23 cellular contexts compared by ENCODE assay signal in the genomic region with DNA sequence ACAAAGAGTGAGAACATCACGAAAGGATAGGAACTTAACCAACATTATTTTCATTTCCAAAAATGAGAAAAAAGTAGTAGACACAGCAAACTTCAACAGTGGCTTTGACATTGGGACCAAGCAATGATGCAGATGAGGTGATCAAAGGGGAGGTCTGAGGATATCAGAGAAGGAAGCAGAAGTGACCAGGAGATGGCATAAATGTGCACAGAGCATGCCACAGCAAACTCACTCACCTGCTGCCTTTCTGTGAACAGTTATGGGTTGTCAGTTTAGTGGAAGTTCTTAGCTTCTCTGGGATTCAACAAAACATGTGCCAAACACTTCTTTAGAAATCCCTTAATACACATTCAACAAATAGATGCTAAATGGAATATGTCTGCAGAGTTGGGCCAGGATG.
"Had no signal": no experiment of that assay in that cellular context is flagged by ENCODE, and none has a peak within 500 bp of the region (broad histone marks: within the 10 kb centered on the region; RNA-seq: fewer than 3 reads in every experiment).

No MANE protein-coding gene starts in this region.

- H3K9ac ChIP-seq: SK-N-SH had no signal

- H3K27me3 ChIP-seq: adrenal gland, SJCRH30 had no signal

- H3K36me3 ChIP-seq: adrenal gland, SJCRH30, WERI-Rb-1 had no signal

- H3K4me1 ChIP-seq: adrenal gland, SJCRH30 had no signal

- ATAC-seq: activated CD4-positive, alpha-beta T cell treated with anti-CD3 and anti-CD28 coated beads for 36 hours; activated T-cell treated with anti-CD3 and anti-CD28 coated beads, Interleukin-2, amount 50 U/mL, for 72 hours had no signal

- H3K4me3 ChIP-seq: adrenal gland, SJCRH30 had no signal

- H3K27ac ChIP-seq: adrenal gland, SJCRH30, WERI-Rb-1 had no signal

- DNase-seq: activated CD4-positive, alpha-beta memory T cell treated with anti-CD3 and anti-CD28 coated beads, Interleukin-2, amount 10 ng/mL, durations not matched to agents 7 days and 5 days; activated CD4-positive, alpha-beta T cell treated with anti-CD3 and anti-CD28 coated beads for 36 hours; activated CD4-positive, alpha-beta T cell treated with anti-CD3 and anti-CD28 coated beads, Interleukin-2, amount 50 U/mL, for 1 hour; activated gamma-delta T cell treated with Interleukin-2 at 50 U/mL for 16 hours; activated naive CD4-positive, alpha-beta T cell treated with anti-CD3 and anti-CD28 coated beads, Interleukin-2, amount 50 U/mL, for 16 hours; activated naive CD8-positive, alpha-beta T cell treated with anti-CD3 and anti-CD28 coated beads, Interleukin-2, amount 10 ng/mL, durations not matched to agents 7 days and 5 days; activated T-cell treated with anti-CD3 and anti-CD28 coated beads for 4 hours; activated T-cell treated with anti-CD3 and anti-CD28 coated beads, Interleukin-2, amount 50 U/mL, for 72 hours; adrenal gland; anterior cingulate cortex; cerebellar nuclear complex; Kasumi-1; KBM-7; NCI-H1048; NCI-H2107; NCI-H2171 treated with DMSO at 0.1 percent for 48 hours; NCI-H226; Right ventricle myocardium superior; RPMI8226; SJCRH30; SK-N-SH; T-helper 1 cell; WERI-Rb-1 had no signal

- H3K9me3 ChIP-seq: adrenal gland, SJCRH30, SK-N-SH had no signal
